21 cellular contexts compared by ENCODE assay signal in genomic region chr3:178845446-178846118, GRCh38.
DNase-seq lines count a peak whose midpoint lies in the region; ATAC-seq, FAIRE-seq and TF ChIP-seq lines count a peak whose summit lies in the region.
"Had no signal": no experiment of that assay in that cellular context is flagged by ENCODE, and none has a peak within 500 bp of the region (broad histone marks: within the 10 kb centered on the region; RNA-seq: fewer than 3 reads in every experiment).

No MANE protein-coding gene starts in this region.

- WGBS in K562 (ENCODE audit: insufficient coverage, low coverage, missing lambda C conversion rate): 10% methylated on average over 3 of the region's 3 CpGs
- WGBS in suprapubic skin: 51% methylated on average over 3 of the region's 3 CpGs

- H3K27me3 ChIP-seq in K562 (ENCODE audit: control insufficient read depth in 2 of 2, insufficient read depth in 2 of 2, low read length in 2 of 2) (no peaks in the 10 kb centered on the region), muscle layer of duodenum (ENCODE audit: low read depth, low read length) (no peaks in the 10 kb centered on the region), suprapubic skin (no peaks in the 10 kb centered on the region)

- in situ Hi-C loops in K562 (cut with MboI): no loop called here

- CTCF ChIA-PET in K562 (lab: Yijun Ruan, JAX; ENCODE audit: low intra/inter-chr PET ratio): no interaction called here

- TF ChIP-seq CTCF in AG09309 (IDR thresholded peaks at IDR 0.05; ENCODE audit: control insufficient read depth, insufficient read depth, low read depth, low read length, missing control alignments): no peak
- TF ChIP-seq CTCF in K562 (IDR thresholded peaks at IDR 0.05 in 2 of 3, conservative IDR thresholded peaks at IDR 0.05 in 1 of 3; ENCODE audit: insufficient read depth in 2 of 3, low read depth in 1 of 3, low read length in 3 of 3): no peak
- TF ChIP-seq CTCF in coronary artery (IDR thresholded peaks at IDR 0.05): no peak
- TF ChIP-seq CTCF in type B pancreatic cell (conservative IDR thresholded peaks at IDR 0.05): no peak
- no peak for TF ChIP-seq CTCF in suprapubic skin (IDR thresholded peaks at IDR 0.05)

- H2AFZ ChIP-seq in K562 (ENCODE audit: low read depth, low read length): no peak overlapping the region

- H3K9me3 Mint-ChIP-seq in type B pancreatic cell: peaks cover 6% of the 10 kb centered on the region
- H3K9me3 Mint-ChIP-seq: activated CD4-positive, alpha-beta memory T cell treated with anti-CD3 and anti-CD28 coated beads for 36 hours; activated T-cell treated with anti-CD3 and anti-CD28 coated beads, Interleukin-2, amount 50 U/mL, for 72 hours had no signal

- H3K79me2 ChIP-seq in K562 (ENCODE audit: control insufficient read depth, insufficient read depth, low read length): no peaks in the 10 kb centered on the region

- TF ChIP-seq RAD21 in K562 (CRISPR knock-in tag; conservative IDR thresholded peaks at IDR 0.05 in 1 of 2, IDR thresholded peaks at IDR 0.05 in 1 of 2): no peak

- POLR2A ChIA-PET in K562 (lab: Yijun Ruan, JAX): interaction anchor here (0.7 kb wide), 1 partner anchor 14 kb away, joined by 3 read pairs; no protein-coding TSS in a partner anchor

- intact Hi-C loops in K562 (cut with micrococcal nuclease): no loop called here

- H3K27ac ChIP-seq in K562 (ENCODE audit: extremely low read depth, low read depth, low read length): no peak overlapping the region
- peak overlapping the region; percentile 90 for H3K27ac ChIP-seq in muscle layer of duodenum (ENCODE audit: low read length)
- no peak overlapping the region for H3K27ac ChIP-seq in coronary artery
- no peak overlapping the region for H3K27ac ChIP-seq in suprapubic skin

- H3K36me3 ChIP-seq in K562 (ENCODE audit: control insufficient read depth, insufficient read depth, low read length): no peaks in the 10 kb centered on the region
- H3K36me3 ChIP-seq in muscle layer of duodenum (ENCODE audit: control insufficient read depth in 1 of 2, insufficient read depth in 2 of 2, low read length in 2 of 2): no peaks in the 10 kb centered on the region
- H3K36me3 ChIP-seq in suprapubic skin: no peaks in the 10 kb centered on the region
- H3K36me3 ChIP-seq: left ventricle myocardium inferior had no signal

- no peaks in the 10 kb centered on the region for H3K27me3 Mint-ChIP-seq in type B pancreatic cell
- H3K27me3 Mint-ChIP-seq: activated CD4-positive, alpha-beta memory T cell treated with anti-CD3 and anti-CD28 coated beads for 36 hours; B cell; dendritic cell treated with granulocyte-macrophage colony-stimulating factor and Interleukin-4, amounts not matched to agents 40 ng/mL and 50 ng/mL, for 4 days had no signal

- no peak overlapping the region for H3K4me2 ChIP-seq in K562 (ENCODE audit: insufficient read depth, low read length)
- H3K4me2 ChIP-seq: smooth muscle cell had no signal

- H3K4me1 Mint-ChIP-seq in type B pancreatic cell (ENCODE audit: unreplicated experiment): no peaks in the 10 kb centered on the region
- H3K4me1 Mint-ChIP-seq: B cell; neural crest cell; stimulated activated naive CD8-positive, alpha-beta T cell treated with anti-CD3 and anti-CD28 coated beads, Interleukin-15, amount 100 ng/mL, for 72 hours had no signal

- H3K9me3 ChIP-seq in K562 (replicated peaks; ENCODE audit: control insufficient read depth, insufficient read depth, low read depth, low read length) (no peaks in the 10 kb centered on the region), muscle layer of duodenum (ENCODE audit: control insufficient read depth in 1 of 2, low read length in 2 of 2) (no peaks in the 10 kb centered on the region), suprapubic skin (no peaks in the 10 kb centered on the region)

- no peaks in the 10 kb centered on the region for H3K9me1 ChIP-seq in K562 (ENCODE audit: control insufficient read depth, insufficient read depth, low read length)

- H3K9ac ChIP-seq in K562 (ENCODE audit: insufficient read depth in 1 of 2, low read depth in 2 of 2, low read length in 2 of 2): no peak overlapping the region

- no peak overlapping the region for H3K27ac Mint-ChIP-seq in type B pancreatic cell
- H3K27ac Mint-ChIP-seq: activated CD4-positive, alpha-beta memory T cell treated with anti-CD3 and anti-CD28 coated beads for 36 hours; activated T-cell treated with anti-CD3 and anti-CD28 coated beads, Interleukin-2, amount 50 U/mL, for 72 hours; B cell; dendritic cell treated with granulocyte-macrophage colony-stimulating factor and Interleukin-4, amounts not matched to agents 40 ng/mL and 50 ng/mL, for 4 days; stimulated activated naive CD8-positive, alpha-beta T cell treated with anti-CD3 and anti-CD28 coated beads, Interleukin-15, amount 100 ng/mL, for 72 hours had no signal

- H3K4me1 ChIP-seq in K562 (replicated peaks in 1 of 2; ENCODE audit: control insufficient read depth in 2 of 2, insufficient read depth in 2 of 2, low read length in 2 of 2): no peaks in the 10 kb centered on the region
- H3K4me1 ChIP-seq in muscle layer of duodenum (ENCODE audit: control insufficient read depth in 1 of 2, insufficient read depth in 2 of 2, low read length in 2 of 2): peaks cover 0 to 24% of the 10 kb centered on the region in 2 donors
- H3K4me1 ChIP-seq in suprapubic skin: no peaks in the 10 kb centered on the region

- TF ChIP-seq POLR2A in K562 (conservative IDR thresholded peaks at IDR 0.05): no peak
- no peak for TF ChIP-seq POLR2A in suprapubic skin (IDR thresholded peaks at IDR 0.05)

- FAIRE-seq in K562 (lab: Jason Lieb, UNC): no peak

- H3K4me3 ChIP-seq in AG09309 (ENCODE audit: control insufficient read depth, low read depth, low read length): no peak overlapping the region
- H3K4me3 ChIP-seq in K562: no peak overlapping the region
- H3K4me3 ChIP-seq in muscle layer of duodenum (ENCODE audit: low read depth in 1 of 2, low read length in 2 of 2): no peak overlapping the region
- no peak overlapping the region for H3K4me3 ChIP-seq in coronary artery
- H3K4me3 ChIP-seq in suprapubic skin: no peak overlapping the region
- H3K4me3 ChIP-seq: left ventricle myocardium inferior, smooth muscle cell had no signal

- no peak overlapping the region for H3K4me3 Mint-ChIP-seq in type B pancreatic cell
- H3K4me3 Mint-ChIP-seq: activated CD4-positive, alpha-beta memory T cell treated with anti-CD3 and anti-CD28 coated beads for 36 hours; activated T-cell treated with anti-CD3 and anti-CD28 coated beads, Interleukin-2, amount 50 U/mL, for 72 hours; B cell; dendritic cell treated with granulocyte-macrophage colony-stimulating factor and Interleukin-4, amounts not matched to agents 40 ng/mL and 50 ng/mL, for 4 days; neural crest cell; stimulated activated naive CD8-positive, alpha-beta T cell treated with anti-CD3 and anti-CD28 coated beads, Interleukin-15, amount 100 ng/mL, for 72 hours had no signal

- H4K20me1 ChIP-seq in K562 (replicated peaks; ENCODE audit: control insufficient read depth, insufficient read depth, low read length): no peaks in the 10 kb centered on the region; the same call in 1 of the 2 replicates

- DNase-seq in AG09309 (ENCODE audit: low read depth) (peak; percentile 29), MV-4-11 (lab: John Stamatoyannopoulos, UW) (peak; percentile 12), K562 (ENCODE audit: extremely low read depth in 1 of 4, low spot score in 3 of 4) (no peak), HUDEP-2 (lab: John Stamatoyannopoulos, UW; ENCODE audit: unreplicated experiment in 76 of 76) (no peak), coronary artery (ENCODE audit: low spot score) (no peak), type B pancreatic cell (ENCODE audit: extremely low spot score, unreplicated experiment) (no peak), suprapubic skin (ENCODE audit: low spot score in 2 of 2) (no peak)
- DNase-seq: activated CD4-positive, alpha-beta memory T cell treated with anti-CD3 and anti-CD28 coated beads for 36 hours; activated T-cell treated with anti-CD3 and anti-CD28 coated beads, Interleukin-2, amount 50 U/mL, for 72 hours; amniotic stem cell; erythroblast; left ventricle myocardium inferior; MM.1S; NCI-H2171; stimulated activated naive CD8-positive, alpha-beta T cell treated with anti-CD3 and anti-CD28 coated beads, Interleukin-15, amount 100 ng/mL, for 72 hours had no signal

- BruUV-seq in K562 (replicated peaks; lab: Mats Ljungman, UMichigan): no TSS peak

- no peaks in the 10 kb centered on the region for H3K36me3 Mint-ChIP-seq in type B pancreatic cell
- H3K36me3 Mint-ChIP-seq: activated CD4-positive, alpha-beta memory T cell treated with anti-CD3 and anti-CD28 coated beads for 36 hours had no signal

- ATAC-seq in K562: no peak
- ATAC-seq: activated T-cell treated with anti-CD3 and anti-CD28 coated beads, Interleukin-2, amount 50 U/mL, for 72 hours; Right ventricle myocardium inferior; stimulated activated naive CD8-positive, alpha-beta T cell treated with anti-CD3 and anti-CD28 coated beads, Interleukin-15, amount 100 ng/mL, for 72 hours had no signal

- TF ChIP-seq EP300 in K562 (IDR thresholded peaks at IDR 0.05; ENCODE audit: low read length) (no peak), suprapubic skin (IDR thresholded peaks at IDR 0.05) (no peak)

TF ChIP-seq in K562, 482 proteins besides CTCF, POLR2A, EP300 and RAD21:
- TF ChIP-seq RAD51 (IDR thresholded peaks at IDR 0.05; ENCODE audit: borderline replicate concordance, low read depth) (peak; percentile 33; the same call in 1 of the 2 replicates), NCOA1 (IDR thresholded peaks at IDR 0.05; ENCODE audit: low read depth) (no peak), NFE2L1 (tag; IDR thresholded peaks at IDR 0.05; ENCODE audit: borderline replicate concordance, low read depth) (no peak)
TF ChIP-seq in K562: peak in this region for 1.

Comparison
In these comparisons a context has a peak if more than half of its experiments do, and no peak if none do; other contexts are left out.
1. DNase-seq: peak in AG09309 (single experiment) and MV-4-11 (single experiment); none in K562 (0 of 4), HUDEP-2 (0 of 76), coronary artery (single experiment), type B pancreatic cell (single experiment) and suprapubic skin (0 of 2).